Comparison of ENCODE assay signal across 2 cellular contexts in genomic region chr16:88465387-88465983, GRCh38.
TF ChIP-seq lines count a peak whose summit lies in the region.

No MANE protein-coding gene starts in this region.

TF ChIP-seq in HepG2, 621 proteins besides CTCF, POLR2A, EP300 and RAD21:
- no peak for TF ChIP-seq ELK4 (CRISPR knock-in tag; IDR thresholded peaks at IDR 0.05; ENCODE audit: borderline replicate concordance)
- peak; percentile 62 for TF ChIP-seq AGO2 (optimal IDR thresholded peaks at IDR 0.05; ENCODE audit: low read depth, low read length)
TF ChIP-seq in HepG2: peak in this region for 1.

TF ChIP-seq in endothelial cell of umbilical vein, 7 proteins besides CTCF, POLR2A, EP300 and RAD21:
- TF ChIP-seq MAX (IDR thresholded peaks at IDR 0.05; ENCODE audit: insufficient read depth, insufficient read length) (no peak), MYC (IDR thresholded peaks at IDR 0.05; ENCODE audit: low read depth, low read length) (no peak), FOS (IDR thresholded peaks at IDR 0.05; ENCODE audit: borderline replicate concordance, insufficient read depth, low read length) (no peak), EZH2 (IDR thresholded peaks at IDR 0.05; ENCODE audit: borderline replicate concordance, low read depth, low read length, severe bottlenecking) (no peak), POLR2AphosphoS5 (IDR thresholded peaks at IDR 0.05; ENCODE audit: insufficient read depth, low read depth, low read length) (no peak), GATA2 (IDR thresholded peaks at IDR 0.05; ENCODE audit: insufficient read depth, insufficient read length, low read depth, low read length) (no peak), JUN (IDR thresholded peaks at IDR 0.05; ENCODE audit: borderline replicate concordance, insufficient read depth, insufficient read length, low read depth) (no peak)
